20 cellular contexts compared by ENCODE assay signal in the genomic region with DNA sequence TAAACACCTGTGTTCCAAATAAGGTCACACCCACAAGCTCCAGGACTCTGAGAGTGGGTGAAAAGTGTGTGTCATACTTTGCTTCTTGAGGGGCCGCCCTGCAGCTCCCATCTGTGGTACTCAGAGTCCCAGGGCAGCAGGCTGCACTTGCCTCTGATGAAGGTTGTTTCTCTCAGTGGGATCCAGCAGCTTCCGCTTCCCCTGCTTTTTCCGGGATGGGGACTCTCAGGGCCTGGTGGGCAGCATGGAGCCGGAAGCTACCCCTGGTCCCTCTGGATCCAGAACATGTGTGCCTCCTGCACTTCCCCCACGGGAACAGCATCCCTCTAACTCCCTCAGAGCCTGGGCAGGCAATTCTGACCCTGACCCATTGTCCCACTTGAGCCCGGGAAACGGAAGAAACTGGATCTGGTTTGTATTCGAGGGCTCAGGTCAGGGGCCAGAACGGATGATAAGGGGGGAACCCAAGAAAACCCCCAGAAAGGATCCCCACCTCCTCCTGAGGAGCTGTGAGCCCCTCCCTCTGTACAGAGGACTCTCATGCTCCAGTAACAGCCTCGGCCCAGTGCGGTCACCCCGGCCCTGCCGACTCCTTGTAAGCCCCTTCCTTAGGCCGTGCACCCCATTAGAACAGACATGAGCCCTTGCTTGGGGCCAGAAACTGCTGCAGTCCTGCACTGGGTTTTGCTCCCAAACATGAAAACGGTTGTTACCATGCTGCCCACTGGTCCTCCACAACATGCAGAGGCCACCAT.
DNase-seq lines count a peak whose midpoint lies in the region; ATAC-seq, FAIRE-seq and TF ChIP-seq lines count a peak whose summit lies in the region.
"Had no signal": no experiment of that assay in that cellular context is flagged by ENCODE, and none has a peak within 500 bp of the region (broad histone marks: within the 10 kb centered on the region; RNA-seq: fewer than 3 reads in every experiment).

No MANE protein-coding gene starts in this region.

- H3K27me3 ChIP-seq in Peyer's patch (no peaks in the 10 kb centered on the region), H1 (replicated peaks in 1 of 4; ENCODE audit: control insufficient read depth in 3 of 4, extremely low read depth in 1 of 4, insufficient read depth in 3 of 4, low read length in 3 of 4) (no peaks in the 10 kb centered on the region), spleen (replicated peaks in 1 of 7) (peaks cover 0 to 20% (median 0%) of the 10 kb centered on the region in 7 donors)

- H3K18ac ChIP-seq in H1 (ENCODE audit: extremely low read depth, low read length) = no peak overlapping the region

- H2AFZ ChIP-seq in H1 (ENCODE audit: low read length) = no peak overlapping the region
- H2AFZ ChIP-seq: GM23338 had no signal

- no peak for TF ChIP-seq POLR2A in Peyer's patch (IDR thresholded peaks at IDR 0.05)
- TF ChIP-seq POLR2A in H1 (IDR thresholded peaks at IDR 0.05; ENCODE audit: control extremely low read depth in 1 of 2, low read depth in 2 of 2, low read length in 2 of 2) = no peak
- TF ChIP-seq POLR2A in spleen (IDR thresholded peaks at IDR 0.05) = no peak

- H3K14ac ChIP-seq in H1 (ENCODE audit: insufficient read length) = no peak overlapping the region

- no peak for ATAC-seq in HG03139 (IDR thresholded peaks at IDR 0.05; ENCODE audit: unreplicated experiment)
- ATAC-seq: GM23338 had no signal

- no peak overlapping the region for H3K23ac ChIP-seq in H1 (ENCODE audit: insufficient read length)

- H3K79me2 ChIP-seq in H1 (ENCODE audit: control insufficient read depth in 1 of 2, insufficient read depth in 2 of 2, low read length in 2 of 2) = no peaks in the 10 kb centered on the region

- H3K4me1 Mint-ChIP-seq in neural crest cell = peaks cover 13% of the 10 kb centered on the region
- H3K4me1 Mint-ChIP-seq: GM23338 had no signal

- TF ChIP-seq RAD21 in H1 (IDR thresholded peaks at IDR 0.05 in 1 of 2, conservative IDR thresholded peaks at IDR 0.05 in 1 of 2; ENCODE audit: low read depth in 2 of 2, low read length in 2 of 2) = no peak

- DNase-seq in Peyer's patch = peak in 2 of 3 donors; percentile 5 to 24
- no peak for DNase-seq in H1 (ENCODE audit: low read depth in 1 of 2, low spot score in 2 of 2)
- no peak for DNase-seq in neural crest cell (ENCODE audit: low read depth, low spot score)
- DNase-seq in spleen = peak; percentile 51
- DNase-seq in COR-L47 (lab: John Stamatoyannopoulos, UW) = no peak
- no peak for DNase-seq in NCI-H2171 treated with DMSO at 0.1 percent for 48 hours (lab: John Stamatoyannopoulos, UW)
- no peak for DNase-seq in HT-29 (ENCODE audit: low spot score)
- DNase-seq: AML-193; CD4-positive, alpha-beta T cell; DMS153; DMS79; GDM1; H7 had no signal

- H3K79me1 ChIP-seq in H1 (ENCODE audit: low read depth, low read length) = no peaks in the 10 kb centered on the region

- WGBS in H1 (ENCODE audit: extremely low coverage in 1 of 2, insufficient coverage in 1 of 2, insufficient read length in 1 of 2, insufficient replicate concordance in 2 of 2, low coverage in 1 of 2, low lambda C conversion rate in 2 of 2, missing lambda C conversion rate in 1 of 2), 2 experiments = 93% methylated on average over 11 of the region's 15 CpGs; no CpG with 5 or more reads in 1 of the 2 experiments
- WGBS in spleen, 5 donors = 76 to 86% (median 84%) methylated on average over 13 to 15 of the region's 15 CpGs

- intact Hi-C loops in spleen (cut with DNase I; ENCODE audit: low total_unique reads) = no loop called here

- H4K5ac ChIP-seq in H1 (ENCODE audit: insufficient read length, low read depth, low read length) = no peak overlapping the region

- no peak overlapping the region for H4K91ac ChIP-seq in H1 (replicated peaks; ENCODE audit: insufficient read length, low read length)

- H2BK20ac ChIP-seq in H1 (ENCODE audit: low read length) = no peak overlapping the region

- TF ChIP-seq CTCF in Peyer's patch (IDR thresholded peaks at IDR 0.05) (no peak), H1 (IDR thresholded peaks at IDR 0.05; ENCODE audit: control extremely low read depth in 1 of 3, insufficient read depth in 1 of 3, low read depth in 1 of 3, low read length in 3 of 3) (no peak), neural crest cell (conservative IDR thresholded peaks at IDR 0.05) (no peak), spleen (IDR thresholded peaks at IDR 0.05 in 8 of 11, conservative IDR thresholded peaks at IDR 0.05 in 3 of 11) (no peak)

- no peak for FAIRE-seq in H1 (lab: Jason Lieb, UNC)
- FAIRE-seq: A204.1, GM12892, GM18507 had no signal

- peak overlapping the region; percentile 8 for H3K27ac Mint-ChIP-seq in neural crest cell (ENCODE audit: unreplicated experiment)
- H3K27ac Mint-ChIP-seq: CD4-positive, alpha-beta T cell; GM23338 had no signal

- no peak overlapping the region for H2AK5ac ChIP-seq in H1 (ENCODE audit: low read depth, low read length)

- H3K4me3 ChIP-seq in Peyer's patch (no peak overlapping the region), H1 (ENCODE audit: extremely low read depth in 1 of 4, insufficient read depth in 2 of 4, low read depth in 3 of 4, low read length in 4 of 4) (no peak overlapping the region), spleen (no peak overlapping the region)
- H3K4me3 ChIP-seq: GM23338 had no signal

- CTCF ChIA-PET in H1 (lab: Charles Lee; ENCODE audit: partially characterized antibody) = no interaction called here

- no peaks in the 10 kb centered on the region for H3K23me2 ChIP-seq in H1 (ENCODE audit: low read depth, low read length)

- no peaks in the 10 kb centered on the region for H3K4me1 ChIP-seq in Peyer's patch
- H3K4me1 ChIP-seq in H1 (replicated peaks in 1 of 4; ENCODE audit: control insufficient read depth in 3 of 4, insufficient read depth in 4 of 4, low read length in 3 of 4) = no peaks in the 10 kb centered on the region
- H3K4me1 ChIP-seq in spleen = no peaks in the 10 kb centered on the region

- H2BK5ac ChIP-seq in H1 (ENCODE audit: low read depth, low read length) = no peak overlapping the region

- no peak overlapping the region for H3K4me2 ChIP-seq in H1 (ENCODE audit: insufficient read depth in 1 of 2, low read depth in 2 of 2, low read length in 2 of 2)
- H3K4me2 ChIP-seq: GM23338, KMS-11 had no signal

- no peak overlapping the region for H2BK120ac ChIP-seq in H1 (replicated peaks; ENCODE audit: low read depth, low read length)

- no peaks in the 10 kb centered on the region for H4K20me1 ChIP-seq in H1 (replicated peaks in 1 of 2; ENCODE audit: control insufficient read depth in 1 of 2, insufficient read depth in 2 of 2, low read length in 2 of 2)

- peaks cover 3% of the 10 kb centered on the region for H3K9me3 Mint-ChIP-seq in neural crest cell

- H3K36me3 Mint-ChIP-seq in neural crest cell (ENCODE audit: low read depth) = peaks cover 4% of the 10 kb centered on the region

- H3K56ac ChIP-seq in H1 (replicated peaks; ENCODE audit: insufficient read length, low read depth, low read length) = no peak overlapping the region

- H3K36me3 ChIP-seq in Peyer's patch (no peaks in the 10 kb centered on the region), H1 (ENCODE audit: control insufficient read depth in 2 of 4, insufficient read depth in 4 of 4, low read length in 3 of 4) (no peaks in the 10 kb centered on the region), spleen (no peaks in the 10 kb centered on the region)

- H2BK15ac ChIP-seq in H1 (ENCODE audit: low read length) = no peak overlapping the region

- H3K4ac ChIP-seq in H1 (replicated peaks; ENCODE audit: insufficient read length, low read depth, low read length) = no peak overlapping the region

- POLR2A ChIA-PET in H1 (lab: Charles Lee; ENCODE audit: partially characterized antibody) = no interaction called here

- no peak overlapping the region for H2BK12ac ChIP-seq in H1 (ENCODE audit: low read depth, low read length)

- H3K4me3 Mint-ChIP-seq in neural crest cell = no peak overlapping the region
- H3K4me3 Mint-ChIP-seq: CD4-positive, alpha-beta T cell; GM23338 had no signal

- peaks cover 0 to 8% (median 2%) of the 10 kb centered on the region in 4 donors for H3K9me3 ChIP-seq in Peyer's patch
- peaks cover 4% of the 10 kb centered on the region in 2 experiments; a peak in 1 of 4 replicates for H3K9me3 ChIP-seq in H1 (ENCODE audit: insufficient read depth in 2 of 2, low read depth in 1 of 2, low read length in 1 of 2)
- H3K9me3 ChIP-seq in spleen = peaks cover 0 to 50% (median 25%) of the 10 kb centered on the region in 8 donors

- H4K8ac ChIP-seq in H1 (ENCODE audit: extremely low read depth, insufficient read depth, low read length) = peak overlapping the region; percentile 36

- no peak overlapping the region for H3K27ac ChIP-seq in Peyer's patch
- H3K27ac ChIP-seq in H1 (ENCODE audit: low read depth, low read length) = no peak overlapping the region
- H3K27ac ChIP-seq in spleen = no peak overlapping the region
- H3K27ac ChIP-seq: C4-2B, KMS-11 had no signal

- H3K27me3 Mint-ChIP-seq in neural crest cell (ENCODE audit: low read depth) = no peaks in the 10 kb centered on the region
- H3K27me3 Mint-ChIP-seq: CD4-positive, alpha-beta T cell had no signal

- H3K9ac ChIP-seq in H1 (replicated peaks in 1 of 4; ENCODE audit: extremely low read depth in 1 of 4, low read depth in 3 of 4, low read length in 3 of 4) = no peak overlapping the region
- H3K9ac ChIP-seq: KMS-11 had no signal

- TF ChIP-seq EP300 in H1 (IDR thresholded peaks at IDR 0.05; ENCODE audit: borderline replicate concordance in 1 of 2, low read depth in 2 of 2, low read length in 2 of 2) = no peak

TF ChIP-seq in H1, 55 proteins besides CTCF, POLR2A, EP300 and RAD21:
- TF ChIP-seq NANOG (IDR thresholded peaks at IDR 0.05; ENCODE audit: insufficient read depth, low read depth, low read length, poor library complexity, severe bottlenecking) (no peak), SIN3A (conservative IDR thresholded peaks at IDR 0.05 in 1 of 2, IDR thresholded peaks at IDR 0.05 in 1 of 2; ENCODE audit: low read depth in 1 of 2, low read length in 2 of 2) (no peak), FOSL1 (IDR thresholded peaks at IDR 0.05; ENCODE audit: insufficient read depth, low read depth, low read length) (no peak), EGR1 (IDR thresholded peaks at IDR 0.05; ENCODE audit: borderline replicate concordance, low read depth, low read length) (no peak), E2F6 (IDR thresholded peaks at IDR 0.05) (no peak), NRF1 (IDR thresholded peaks at IDR 0.05; ENCODE audit: low read depth, low read length) (no peak), ASH2L (IDR thresholded peaks at IDR 0.05; ENCODE audit: low read length) (no peak), KDM1A (IDR thresholded peaks at IDR 0.05; ENCODE audit: borderline replicate concordance, low read length) (no peak)

Comparison
In these comparisons a context has a peak if more than half of its experiments do, and no peak if none do; other contexts are left out.
1. DNase-seq: peak in Peyer's patch (2 of 3) and spleen (single experiment); none in H1 (0 of 2), neural crest cell (single experiment), COR-L47 (single experiment), NCI-H2171 treated with DMSO at 0.1 percent for 48 hours (single experiment) and HT-29 (single experiment).